Comparison of ENCODE assay signal across 1 cellular context in the genomic region with DNA sequence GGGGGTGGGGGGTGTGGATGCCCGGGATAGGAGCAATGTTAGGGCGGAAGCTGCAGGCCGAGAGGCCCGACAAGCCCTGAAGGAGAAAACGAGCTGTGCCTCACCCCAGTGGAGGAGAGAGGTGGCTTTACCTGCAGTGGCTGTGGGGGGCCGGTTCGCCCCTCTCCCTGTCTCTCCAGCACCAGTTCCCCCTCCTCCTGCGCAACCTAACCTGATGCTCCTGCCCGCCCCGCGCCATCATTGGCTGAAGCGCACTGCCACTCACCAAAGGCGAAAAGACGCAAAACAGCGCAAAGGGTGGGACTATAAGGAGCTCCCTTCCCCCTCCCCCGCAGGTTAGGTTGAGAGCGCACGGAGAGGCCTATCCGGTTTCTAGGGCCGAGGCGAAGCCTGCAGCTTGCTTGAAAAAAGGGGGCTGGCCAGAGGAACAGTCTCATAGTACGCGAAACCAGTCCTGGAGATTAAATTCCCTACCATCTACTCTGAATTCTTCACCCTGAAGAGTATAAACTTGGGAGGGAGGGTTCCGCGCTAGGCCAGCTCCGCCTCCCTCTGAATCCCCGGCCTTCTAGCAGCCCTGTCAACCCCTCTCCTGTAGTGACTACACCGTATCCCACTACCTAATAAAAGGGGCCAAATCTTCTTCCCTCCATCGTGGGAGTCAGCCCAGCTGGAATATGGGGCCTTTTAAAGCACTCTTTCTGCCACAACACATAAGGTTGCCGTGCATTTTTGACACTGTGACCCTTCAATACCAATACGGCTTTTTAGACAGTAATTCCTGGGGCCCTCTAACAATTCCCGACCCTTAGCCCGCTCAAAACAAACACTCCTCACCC.
A peak's percentile ranks its signal among the peaks of the same experiment; 100 is the strongest.
TF ChIP-seq lines count a peak whose summit lies in the region.

No MANE protein-coding gene starts in this region.

TF ChIP-seq in liver, 16 proteins besides CTCF, POLR2A, EP300 and RAD21 (continued from another document):
- TF ChIP-seq, protein P1, sequence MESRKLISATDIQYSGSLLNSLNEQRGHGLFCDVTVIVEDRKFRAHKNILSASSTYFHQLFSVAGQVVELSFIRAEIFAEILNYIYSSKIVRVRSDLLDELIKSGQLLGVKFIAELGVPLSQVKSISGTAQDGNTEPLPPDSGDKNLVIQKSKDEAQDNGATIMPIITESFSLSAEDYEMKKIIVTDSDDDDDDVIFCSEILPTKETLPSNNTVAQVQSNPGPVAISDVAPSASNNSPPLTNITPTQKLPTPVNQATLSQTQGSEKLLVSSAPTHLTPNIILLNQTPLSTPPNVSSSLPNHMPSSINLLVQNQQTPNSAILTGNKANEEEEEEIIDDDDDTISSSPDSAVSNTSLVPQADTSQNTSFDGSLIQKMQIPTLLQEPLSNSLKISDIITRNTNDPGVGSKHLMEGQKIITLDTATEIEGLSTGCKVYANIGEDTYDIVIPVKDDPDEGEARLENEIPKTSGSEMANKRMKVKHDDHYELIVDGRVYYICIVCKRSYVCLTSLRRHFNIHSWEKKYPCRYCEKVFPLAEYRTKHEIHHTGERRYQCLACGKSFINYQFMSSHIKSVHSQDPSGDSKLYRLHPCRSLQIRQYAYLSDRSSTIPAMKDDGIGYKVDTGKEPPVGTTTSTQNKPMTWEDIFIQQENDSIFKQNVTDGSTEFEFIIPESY (IDR thresholded peaks at IDR 0.05) = no peak
- TF ChIP-seq TAF1 (conservative IDR thresholded peaks at IDR 0.05) (no peak), FOXA2 (IDR thresholded peaks at IDR 0.05) (no peak), EGR1 (IDR thresholded peaks at IDR 0.05; ENCODE audit: low read depth in 2 of 2) (no peak), GABPA (IDR thresholded peaks at IDR 0.05 in 1 of 2, conservative IDR thresholded peaks at IDR 0.05 in 1 of 2) (peak in 1 of 2 donors; percentile 79), SP1 (IDR thresholded peaks at IDR 0.05) (peak; percentile 89)
